9 cellular contexts compared by ENCODE assay signal in genomic region chr14:105193916-105194782, GRCh38. TPM values are rescaled to one million over a fixed set of nuclear protein-coding genes. Genes with fewer than 3 reads are reported as not detected.
DNase-seq lines count a peak whose midpoint lies in the region; ATAC-seq and TF ChIP-seq lines count a peak whose summit lies in the region.
"Had no signal": no experiment of that assay in that cellular context is flagged by ENCODE, and none has a peak within 500 bp of the region (broad histone marks: within the 10 kb centered on the region; RNA-seq: fewer than 3 reads in every experiment).

No MANE protein-coding gene starts in this region.

- H3K4me1 Mint-ChIP-seq in activated CD4-positive, alpha-beta memory T cell treated with anti-CD3 and anti-CD28 coated beads, Interleukin-2, amount 10 ng/mL, durations not matched to agents 7 days and 5 days, result peaks cover 24% of the 10 kb centered on the region
- peaks cover 14 to 46% (median 31%) of the 10 kb centered on the region in 4 donors for H3K4me1 Mint-ChIP-seq in naive thymus-derived CD8-positive, alpha-beta T cell
- peaks cover 9% of the 10 kb centered on the region for H3K4me1 Mint-ChIP-seq in CD14-positive monocyte
- H3K4me1 Mint-ChIP-seq in T-helper 2 cell treated with Interferon-gamma antibody and Interleukin-4, amounts not matched to agents 5 μg/mL and 100 μg/mL, for 36 hours (ENCODE audit: low read depth), result peaks cover 10% of the 10 kb centered on the region

- no peak overlapping the region for H3K4me3 Mint-ChIP-seq in activated CD4-positive, alpha-beta memory T cell treated with anti-CD3 and anti-CD28 coated beads, Interleukin-2, amount 10 ng/mL, durations not matched to agents 7 days and 5 days
- H3K4me3 Mint-ChIP-seq in naive thymus-derived CD8-positive, alpha-beta T cell, result peak overlapping the region; percentile 28 to 83 (median 72)
- H3K4me3 Mint-ChIP-seq in CD14-positive monocyte, result peak overlapping the region in 1 of 2 donors; percentile 61
- no peak overlapping the region for H3K4me3 Mint-ChIP-seq in T-helper 2 cell treated with Interferon-gamma antibody and Interleukin-4, amounts not matched to agents 5 μg/mL and 100 μg/mL, for 36 hours

- peaks cover 28% of the 10 kb centered on the region for H3K27me3 Mint-ChIP-seq in activated CD4-positive, alpha-beta memory T cell treated with anti-CD3 and anti-CD28 coated beads, Interleukin-2, amount 10 ng/mL, durations not matched to agents 7 days and 5 days
- H3K27me3 Mint-ChIP-seq in naive thymus-derived CD8-positive, alpha-beta T cell, result peaks cover 2 to 34% (median 18%) of the 10 kb centered on the region in 5 donors
- peaks cover 54 to 80% (median 55%) of the 10 kb centered on the region in 3 donors for H3K27me3 Mint-ChIP-seq in CD14-positive monocyte (ENCODE audit: low read depth in 3 of 3)
- peaks cover 38% of the 10 kb centered on the region for H3K27me3 Mint-ChIP-seq in T-helper 2 cell treated with Interferon-gamma antibody and Interleukin-4, amounts not matched to agents 5 μg/mL and 100 μg/mL, for 36 hours (ENCODE audit: low read depth)

- CTCF ChIA-PET in activated CD4-positive, alpha-beta memory T cell treated with anti-CD3 and anti-CD28 coated beads, Interleukin-2, amount 10 ng/mL, durations not matched to agents 7 days and 5 days (lab: Charles Lee), result interaction anchor here (1.7 to 2.8 kb wide), 2 partner anchors 13 to 158 kb away, joined by 4 to 9 read pairs; no protein-coding TSS in a partner anchor

- intact Hi-C loops in CD14-positive monocyte (cut with micrococcal nuclease), result no loop called here

- no peaks in the 10 kb centered on the region for H3K36me3 Mint-ChIP-seq in activated CD4-positive, alpha-beta memory T cell treated with anti-CD3 and anti-CD28 coated beads, Interleukin-2, amount 10 ng/mL, durations not matched to agents 7 days and 5 days (ENCODE audit: low read depth)
- H3K36me3 Mint-ChIP-seq in naive thymus-derived CD8-positive, alpha-beta T cell, result peaks cover 0 to 2% (median 0%) of the 10 kb centered on the region in 3 donors
- no peaks in the 10 kb centered on the region for H3K36me3 Mint-ChIP-seq in CD14-positive monocyte
- no peaks in the 10 kb centered on the region for H3K36me3 Mint-ChIP-seq in T-helper 2 cell treated with Interferon-gamma antibody and Interleukin-4, amounts not matched to agents 5 μg/mL and 100 μg/mL, for 36 hours (ENCODE audit: low read depth)
- H3K36me3 Mint-ChIP-seq: immature natural killer cell had no signal

- H3K27ac Mint-ChIP-seq in activated CD4-positive, alpha-beta memory T cell treated with anti-CD3 and anti-CD28 coated beads, Interleukin-2, amount 10 ng/mL, durations not matched to agents 7 days and 5 days, result no peak overlapping the region
- H3K27ac Mint-ChIP-seq in naive thymus-derived CD8-positive, alpha-beta T cell, result peak overlapping the region in 8 of 10 donors; percentile 1 to 91 (median 69)
- H3K27ac Mint-ChIP-seq in CD14-positive monocyte, result no peak overlapping the region
- H3K27ac Mint-ChIP-seq in T-helper 2 cell treated with Interferon-gamma antibody and Interleukin-4, amounts not matched to agents 5 μg/mL and 100 μg/mL, for 36 hours, result no peak overlapping the region
- H3K27ac Mint-ChIP-seq: immature natural killer cell had no signal

- POLR2A ChIA-PET in activated CD4-positive, alpha-beta memory T cell treated with anti-CD3 and anti-CD28 coated beads, Interleukin-2, amount 10 ng/mL, durations not matched to agents 7 days and 5 days (lab: Charles Lee), result no interaction called here
- POLR2A ChIA-PET in naive thymus-derived CD8-positive, alpha-beta T cell (lab: Charles Lee), result interaction anchor here (0.8 to 1.2 kb wide), 3 partner anchors 14 to 107 kb away, joined by 4 read pairs; no protein-coding TSS in a partner anchor

- peak; percentile 34 to 53 for ATAC-seq in naive thymus-derived CD8-positive, alpha-beta T cell
- no peak for ATAC-seq in GM18505 (IDR thresholded peaks at IDR 0.05; ENCODE audit: unreplicated experiment)
- no peak for ATAC-seq in HG02798 (IDR thresholded peaks at IDR 0.05; ENCODE audit: poor library complexity, unreplicated experiment)

- no peak for TF ChIP-seq POLR2A in GM18505 (IDR thresholded peaks at IDR 0.05; ENCODE audit: borderline replicate concordance, extremely low read depth, insufficient read depth, insufficient read length)

- H3K9me3 Mint-ChIP-seq in activated CD4-positive, alpha-beta memory T cell treated with anti-CD3 and anti-CD28 coated beads, Interleukin-2, amount 10 ng/mL, durations not matched to agents 7 days and 5 days, result no peaks in the 10 kb centered on the region
- no peaks in the 10 kb centered on the region for H3K9me3 Mint-ChIP-seq in naive thymus-derived CD8-positive, alpha-beta T cell
- H3K9me3 Mint-ChIP-seq in CD14-positive monocyte, result peaks cover 0 to 2% (median 0%) of the 10 kb centered on the region in 7 donors
- H3K9me3 Mint-ChIP-seq in T-helper 2 cell treated with Interferon-gamma antibody and Interleukin-4, amounts not matched to agents 5 μg/mL and 100 μg/mL, for 36 hours, result no peaks in the 10 kb centered on the region
- H3K9me3 Mint-ChIP-seq: immature natural killer cell had no signal

- TF ChIP-seq CTCF in CD14-positive monocyte (IDR thresholded peaks at IDR 0.05), result no peak

- DNase-seq in DMS53 treated with DMSO at 0.1 percent for 48 hours (lab: John Stamatoyannopoulos, UW; ENCODE audit: unreplicated experiment) (peak; percentile 90), NCI-H146 (lab: John Stamatoyannopoulos, UW) (peak; percentile 83), CD14-positive monocyte (ENCODE audit: low spot score) (no peak)
- peak; percentile 47 for DNase-seq in activated CD4-positive, alpha-beta memory T cell treated with anti-CD3 and anti-CD28 coated beads, Interleukin-2, amount 10 ng/mL, durations not matched to agents 7 days and 5 days
- peak in 1 of 10 donors; percentile 42 for DNase-seq in naive thymus-derived CD8-positive, alpha-beta T cell
- DNase-seq in T-helper 2 cell treated with Interferon-gamma antibody and Interleukin-4, amounts not matched to agents 5 μg/mL and 100 μg/mL, for 36 hours (ENCODE audit: low spot score), result no peak
- DNase-seq: immature natural killer cell had no signal

RNA-seq across cellular contexts. Expression of gene NUDT14, which starts 13.0 kb away (rescaled TPM):
- 10 to 100 TPM; 23.8 to 24.9 TPM for total RNA-seq in activated CD4-positive, alpha-beta memory T cell treated with anti-CD3 and anti-CD28 coated beads, Interleukin-2, amount 10 ng/mL, durations not matched to agents 7 days and 5 days
- 10 to 100 TPM; 10.3 to 10.8 TPM for total RNA-seq in naive thymus-derived CD8-positive, alpha-beta T cell
- 10 to 100 TPM in 2 of 3 donors, 1 to 10 TPM in 1; 9.5 to 18.8 (median 17.1) TPM for polyA plus RNA-seq in naive thymus-derived CD8-positive, alpha-beta T cell
- polyA plus RNA-seq in CD14-positive monocyte, result 10 to 100 TPM; 23.9 to 37.4 TPM

RNA-seq across cellular contexts. Expression of gene JAG2, which starts 25.6 kb away (rescaled TPM):
- 1 to 10 TPM; 2.6 to 3.0 TPM for total RNA-seq in activated CD4-positive, alpha-beta memory T cell treated with anti-CD3 and anti-CD28 coated beads, Interleukin-2, amount 10 ng/mL, durations not matched to agents 7 days and 5 days
- total RNA-seq in naive thymus-derived CD8-positive, alpha-beta T cell, result under 1 TPM; 0.16 to 0.47 TPM
- polyA plus RNA-seq in naive thymus-derived CD8-positive, alpha-beta T cell, result under 1 TPM; 0.10 to 0.21 (median 0.17) TPM
- polyA plus RNA-seq in CD14-positive monocyte, result not detected

RNA-seq across cellular contexts. Expression of gene BTBD6, which starts 54.2 kb away (rescaled TPM):
- total RNA-seq in activated CD4-positive, alpha-beta memory T cell treated with anti-CD3 and anti-CD28 coated beads, Interleukin-2, amount 10 ng/mL, durations not matched to agents 7 days and 5 days, result 10 to 100 TPM; 44.2 to 45.7 TPM
- 10 to 100 TPM; 42.0 to 42.8 TPM for total RNA-seq in naive thymus-derived CD8-positive, alpha-beta T cell
- 10 to 100 TPM in 2 of 3 donors, 1 to 10 TPM in 1; 5.5 to 15.6 (median 14.9) TPM for polyA plus RNA-seq in naive thymus-derived CD8-positive, alpha-beta T cell
- 1 to 10 TPM; 1.3 to 6.3 TPM for polyA plus RNA-seq in CD14-positive monocyte

Comparison
In these comparisons a context has a peak if more than half of its experiments do, and no peak if none do; other contexts are left out.
1. DNase-seq: peak in DMS53 treated with DMSO at 0.1 percent for 48 hours (single experiment), NCI-H146 (single experiment) and activated CD4-positive, alpha-beta memory T cell treated with anti-CD3 and anti-CD28 coated beads, Interleukin-2, amount 10 ng/mL, durations not matched to agents 7 days and 5 days (single experiment); none in CD14-positive monocyte (single experiment) and T-helper 2 cell treated with Interferon-gamma antibody and Interleukin-4, amounts not matched to agents 5 μg/mL and 100 μg/mL, for 36 hours (single experiment).
2. H3K27ac Mint-ChIP-seq: peak in naive thymus-derived CD8-positive, alpha-beta T cell (8 of 10); none in activated CD4-positive, alpha-beta memory T cell treated with anti-CD3 and anti-CD28 coated beads, Interleukin-2, amount 10 ng/mL, durations not matched to agents 7 days and 5 days (single experiment), CD14-positive monocyte (0 of 7) and T-helper 2 cell treated with Interferon-gamma antibody and Interleukin-4, amounts not matched to agents 5 μg/mL and 100 μg/mL, for 36 hours (single experiment).
3. H3K4me3 Mint-ChIP-seq: peak in naive thymus-derived CD8-positive, alpha-beta T cell (10 of 10); none in activated CD4-positive, alpha-beta memory T cell treated with anti-CD3 and anti-CD28 coated beads, Interleukin-2, amount 10 ng/mL, durations not matched to agents 7 days and 5 days (single experiment) and T-helper 2 cell treated with Interferon-gamma antibody and Interleukin-4, amounts not matched to agents 5 μg/mL and 100 μg/mL, for 36 hours (single experiment).
4. ATAC-seq: peak in naive thymus-derived CD8-positive, alpha-beta T cell (2 of 2); none in GM18505 (single experiment) and HG02798 (single experiment).